In genomic region chr4:36224969-36225903, GRCh38 we compare ENCODE assay signal across 13 cellular contexts. TPM values are rescaled to one million over a fixed set of nuclear protein-coding genes. Genes with fewer than 3 reads are reported as not detected.
A peak's percentile ranks its signal among the peaks of the same experiment; 100 is the strongest.
DNase-seq lines count a peak whose midpoint lies in the region; ATAC-seq, FAIRE-seq and TF ChIP-seq lines count a peak whose summit lies in the region.
"Had no signal": no experiment of that assay in that cellular context is flagged by ENCODE, and none has a peak within 500 bp of the region (broad histone marks: within the 10 kb centered on the region; RNA-seq: fewer than 3 reads in every experiment).

No MANE protein-coding gene starts in this region.

- TF ChIP-seq CTCF in CD8-positive, alpha-beta T cell (IDR thresholded peaks at IDR 0.05): no peak
- TF ChIP-seq CTCF in GM12878 (IDR thresholded peaks at IDR 0.05 in 2 of 3, conservative IDR thresholded peaks at IDR 0.05 in 1 of 3; ENCODE audit: control insufficient read depth in 2 of 3, extremely low read depth in 1 of 3, insufficient read depth in 1 of 3, low read depth in 3 of 3, low read length in 3 of 3) (no peak), GM10266 (IDR thresholded peaks at IDR 0.05; ENCODE audit: control insufficient read depth, insufficient read depth, low read depth, missing control alignments) (no peak), CD14-positive monocyte (IDR thresholded peaks at IDR 0.05) (no peak)

- TF ChIP-seq POLR2A in GM12878 (IDR thresholded peaks at IDR 0.05; ENCODE audit: low read depth, low read length): no peak

- no peak for ATAC-seq in CD8-positive, alpha-beta T cell
- ATAC-seq in HG02759 (IDR thresholded peaks at IDR 0.05; ENCODE audit: unreplicated experiment): peak; percentile 73
- peak; percentile 62 for ATAC-seq in GM12878
- ATAC-seq in naive thymus-derived CD8-positive, alpha-beta T cell: no peak
- no peak for ATAC-seq in HG02884 (IDR thresholded peaks at IDR 0.05; ENCODE audit: unreplicated experiment)

- no peaks in the 10 kb centered on the region for H3K36me3 ChIP-seq in CD8-positive, alpha-beta T cell (ENCODE audit: insufficient read depth, low read length)
- no peaks in the 10 kb centered on the region; a peak in 1 of 4 replicates for H3K36me3 ChIP-seq in GM12878 (ENCODE audit: control insufficient read depth in 2 of 2, insufficient read depth in 2 of 2, low read length in 1 of 2)

- peak overlapping the region; percentile 59 for H2AFZ ChIP-seq in GM12878 (ENCODE audit: control insufficient read depth, low read depth, low read length)

- intact Hi-C loops in CD8-positive, alpha-beta T cell (cut with DNase I, micrococcal nuclease): loop anchor here in 1 of 2 experiments (1.0 to 5.0 kb wide), 3 partner anchors 13 to 102 kb away; no protein-coding TSS in a partner anchor
- intact Hi-C loops in GM12878 (cut with micrococcal nuclease; ENCODE audit: unreplicated experiment) (no loop called here), CD14-positive monocyte (cut with micrococcal nuclease) (no loop called here)

- no peaks in the 10 kb centered on the region for H3K9me3 ChIP-seq in CD8-positive, alpha-beta T cell (ENCODE audit: low read length)
- H3K9me3 ChIP-seq in GM12878 (replicated peaks; ENCODE audit: control insufficient read depth, insufficient read depth, low read length): no peaks in the 10 kb centered on the region; the same call in 1 of the 3 replicates

- 67% methylated on average over 2 of the region's 2 CpGs for WGBS in GM12878 (ENCODE audit: insufficient coverage, insufficient replicate concordance, low lambda C conversion rate, missing lambda C conversion rate)

- no peak for FAIRE-seq in GM12878 (lab: Jason Lieb, UNC)
- FAIRE-seq: D721Med had no signal

- no peaks in the 10 kb centered on the region for H3K27me3 Mint-ChIP-seq in CD8-positive, alpha-beta T cell (ENCODE audit: low read depth)
- H3K27me3 Mint-ChIP-seq in naive thymus-derived CD8-positive, alpha-beta T cell: no peaks in the 10 kb centered on the region
- H3K27me3 Mint-ChIP-seq in CD14-positive monocyte (ENCODE audit: low read depth in 3 of 3): no peaks in the 10 kb centered on the region

- DNase-seq in CD8-positive, alpha-beta T cell: no peak
- DNase-seq in GM12878 (ENCODE audit: low read depth, low spot score): no peak
- DNase-seq in naive thymus-derived CD8-positive, alpha-beta T cell: no peak
- no peak for DNase-seq in GM10266 (ENCODE audit: extremely low spot score)
- DNase-seq in CD14-positive monocyte (ENCODE audit: low spot score): no peak
- no peak for DNase-seq in mesenteric fat pad (ENCODE audit: low spot score)
- DNase-seq: activated CD4-positive, alpha-beta T cell treated with anti-CD3 and anti-CD28 coated beads for 1 hour; effector CD4-positive, alpha-beta T cell; stimulated activated CD8-positive, alpha-beta memory T cell treated with anti-CD3 and anti-CD28 coated beads, Interleukin-4, amount 100 ng/mL, for 48 hours had no signal

- CTCF ChIA-PET in CD8-positive, alpha-beta T cell (lab: Charles Lee): interaction anchor here (1.5 kb wide), 1 partner anchor 11 kb away, joined by 5 read pairs; no protein-coding TSS in a partner anchor
- CTCF ChIA-PET in GM12878 (lab: Yijun Ruan, JAX): interaction anchor here (1.1 to 1.6 kb wide), 2 partner anchors 11 kb away, joined by 4 to 5 read pairs; no protein-coding TSS in a partner anchor

- peaks cover 86% of the 10 kb centered on the region for H3K4me1 Mint-ChIP-seq in CD8-positive, alpha-beta T cell (ENCODE audit: low read depth)
- peaks cover 21 to 87% (median 63%) of the 10 kb centered on the region in 4 donors for H3K4me1 Mint-ChIP-seq in naive thymus-derived CD8-positive, alpha-beta T cell
- peaks cover 24% of the 10 kb centered on the region for H3K4me1 Mint-ChIP-seq in CD14-positive monocyte

- no peaks in the 10 kb centered on the region for H4K20me1 ChIP-seq in GM12878 (ENCODE audit: control insufficient read depth, insufficient read depth)

- no peaks in the 10 kb centered on the region for H3K27me3 ChIP-seq in CD8-positive, alpha-beta T cell (ENCODE audit: insufficient read depth, low read length)
- H3K27me3 ChIP-seq in GM12878 (replicated peaks in 1 of 2; ENCODE audit: control insufficient read depth in 2 of 2, insufficient read depth in 2 of 2, low read length in 1 of 2): no peaks in the 10 kb centered on the region

- peak overlapping the region; percentile 33 for H3K27ac Mint-ChIP-seq in CD8-positive, alpha-beta T cell
- peak overlapping the region in 6 of 10 donors; percentile 46 to 80 (median 58) for H3K27ac Mint-ChIP-seq in naive thymus-derived CD8-positive, alpha-beta T cell
- peak overlapping the region in 2 of 7 donors; percentile 45 to 71 for H3K27ac Mint-ChIP-seq in CD14-positive monocyte

- H3K9me3 Mint-ChIP-seq in CD8-positive, alpha-beta T cell: no peaks in the 10 kb centered on the region
- no peaks in the 10 kb centered on the region for H3K9me3 Mint-ChIP-seq in naive thymus-derived CD8-positive, alpha-beta T cell
- H3K9me3 Mint-ChIP-seq in CD14-positive monocyte: no peaks in the 10 kb centered on the region

- RAD21 ChIA-PET in GM12878 (lab: Charles Lee; ENCODE audit: unreplicated experiment): interaction anchor here (0.7 to 2.5 kb wide), 5 partner anchors 11 to 34 kb away, joined by 3 to 16 read pairs (median 3); partner anchors contain the start of gene ARAP2

- POLR2A ChIA-PET in CD8-positive, alpha-beta T cell (lab: Charles Lee): interaction anchor here (0.6 kb wide), 1 partner anchor 134 kb away, joined by 4 read pairs; no protein-coding TSS in a partner anchor
- POLR2A ChIA-PET in GM12878 (lab: Charles Lee): interaction anchor here (1.1 to 2.0 kb wide), 2 partner anchors 15 to 17 kb away, joined by 4 to 10 read pairs; no protein-coding TSS in a partner anchor
- POLR2A ChIA-PET in naive thymus-derived CD8-positive, alpha-beta T cell (lab: Charles Lee): interaction anchor here (1.1 to 1.4 kb wide), 2 partner anchors 13 to 19 kb away, joined by 3 to 5 read pairs; partner anchors contain the start of gene ARAP2

- H3K36me3 Mint-ChIP-seq in CD8-positive, alpha-beta T cell: peaks cover 19% of the 10 kb centered on the region
- H3K36me3 Mint-ChIP-seq in naive thymus-derived CD8-positive, alpha-beta T cell: peaks cover 0 to 17% (median 9%) of the 10 kb centered on the region in 3 donors
- peaks cover 9 to 22% of the 10 kb centered on the region in 2 donors for H3K36me3 Mint-ChIP-seq in CD14-positive monocyte

- TF ChIP-seq RAD21 in GM12878 (IDR thresholded peaks at IDR 0.05; ENCODE audit: insufficient read depth, low read depth, low read length): no peak

- in situ Hi-C loops in GM12878 (cut with MboI): no loop called here

- no peak overlapping the region for H3K4me3 ChIP-seq in CD8-positive, alpha-beta T cell (ENCODE audit: low read depth, low read length)
- H3K4me3 ChIP-seq in GM12878: peak overlapping the region; percentile 37; the same call in 1 of the 2 replicates
- H3K4me3 ChIP-seq: skin epidermis had no signal

- 0 out of 2 replicates have a peak overlapping the region, but pooled peaks have one; percentile 22 for H3K4me2 ChIP-seq in GM12878 (ENCODE audit: control insufficient read depth, insufficient read depth)

- peaks cover 51% of the 10 kb centered on the region for H3K4me1 ChIP-seq in CD8-positive, alpha-beta T cell (ENCODE audit: insufficient read depth, low read length)
- no peaks in the 10 kb centered on the region for H3K4me1 ChIP-seq in GM12878 (ENCODE audit: control insufficient read depth, insufficient read depth, low read length)

- peak overlapping the region; percentile 16 for H3K4me3 Mint-ChIP-seq in CD8-positive, alpha-beta T cell
- H3K4me3 Mint-ChIP-seq in naive thymus-derived CD8-positive, alpha-beta T cell: peak overlapping the region in 8 of 10 donors; percentile 32 to 63 (median 47)
- no peak overlapping the region for H3K4me3 Mint-ChIP-seq in CD14-positive monocyte

- H3K27ac ChIP-seq in CD8-positive, alpha-beta T cell (ENCODE audit: low read depth, low read length): no peak overlapping the region
- no peak overlapping the region for H3K27ac ChIP-seq in GM12878 (ENCODE audit: control insufficient read depth, insufficient read depth)
- H3K27ac ChIP-seq: skin epidermis had no signal

- BruUV-seq in GM12878 (replicated peaks; lab: Mats Ljungman, UMichigan): no TSS peak

- SMC1A ChIA-PET in GM12878 (lab: Charles Lee; ENCODE audit: uncharacterized antibody, unreplicated experiment): interaction anchor here (0.7 to 2.5 kb wide), 12 partner anchors 11 to 178 kb away, joined by 3 to 16 read pairs (median 4); no protein-coding TSS in a partner anchor

- no peak overlapping the region for H3K9ac ChIP-seq in GM12878 (ENCODE audit: control insufficient read depth, insufficient read depth, low read length)

- H3K79me2 ChIP-seq in GM12878 (ENCODE audit: control insufficient read depth, insufficient read depth, low read length): peaks cover 43% of the 10 kb centered on the region

- TF ChIP-seq EP300 in GM12878 (IDR thresholded peaks at IDR 0.05; ENCODE audit: borderline replicate concordance in 1 of 2, control insufficient read depth in 1 of 2, low read depth in 2 of 2, low read length in 2 of 2): no peak

RNA-seq across cellular contexts. Expression of gene ARAP2, which starts 19.1 kb away (rescaled TPM):
- total RNA-seq in CD8-positive, alpha-beta T cell: 10 to 100 TPM; 91.0 to 95.8 TPM
- 244 and 250 TPM in 2 replicates for total RNA-seq in GM12878 (2013; cell fraction: nucleolus; rRNA removed)
- 32.9 and 40.7 TPM in 2 replicates for total RNA-seq in GM12878 (2014; rRNA removed)
- 36.1 and 36.7 TPM in 2 replicates for total RNA-seq in GM12878 (2014; rRNA removed; fragmentation: Illumina TruSeq; extraction: Trizol)
- 28.3 and 32.0 TPM in 2 replicates for total RNA-seq in GM12878 (2021)
- 5.7 TPM for polyA plus RNA-seq in GM12878 (2011; ENCODE audit: low read depth)
- 12.1 and 19.1 TPM in 2 replicates for polyA plus RNA-seq in GM12878 (2011; rRNA removed)
- polyA plus RNA-seq in GM12878 (2011; cell fraction: cytosol; rRNA removed): 3.0 and 4.1 TPM in 2 replicates
- 14.8 and 17.4 TPM in 2 replicates for polyA plus RNA-seq in GM12878 (2011; cell fraction: nucleus; rRNA removed)
- polyA plus RNA-seq in GM12878 (2012): 9.5 and 11.7 TPM in 2 replicates
- polyA plus RNA-seq in GM12878 (2014; fragmentation: Illumina TruSeq; extraction: Trizol): 18.2 and 24.6 TPM in 2 replicates
- 1 to 10 TPM; 5.4 to 5.7 TPM for polyA plus RNA-seq in GM12878 (2014; fragmentation: Nextera tagmentation; extraction: Ambion mirVana)
- 9.4 and 11.5 TPM in 2 replicates for polyA plus RNA-seq in GM12878 (2014; rRNA removed)
- 10 to 100 TPM in 1 of 2 experiments, 1 to 10 TPM in 1; 8.0 to 12.3 TPM for polyA plus RNA-seq in GM12878 (2016; fragmentation: Nextera tagmentation; extraction: Ambion mirVana)
- polyA minus RNA-seq in GM12878 (2011; rRNA and poly(A)+ RNA removed): 28.9 and 52.4 TPM in 2 replicates
- 5.1 and 12.1 TPM in 2 replicates for polyA minus RNA-seq in GM12878 (2011; cell fraction: cytosol; rRNA and poly(A)+ RNA removed)
- polyA minus RNA-seq in GM12878 (2011; cell fraction: nucleus; rRNA and poly(A)+ RNA removed): 57.2 and 74.5 TPM in 2 replicates
- total RNA-seq in naive thymus-derived CD8-positive, alpha-beta T cell: 10 to 100 TPM; 40.7 to 46.3 TPM
- polyA plus RNA-seq in naive thymus-derived CD8-positive, alpha-beta T cell: 10 to 100 TPM; 11.2 to 19.0 (median 11.4) TPM
- 1 to 10 TPM; 4.6 to 5.6 TPM for polyA plus RNA-seq in CD14-positive monocyte
- 13.5 TPM for total RNA-seq in mesenteric fat pad

RNA-seq across cellular contexts. Expression of gene DTHD1, which starts 56.2 kb away (rescaled TPM):
- 1 to 10 TPM; 1.9 to 2.1 TPM for total RNA-seq in CD8-positive, alpha-beta T cell
- total RNA-seq in GM12878 (2013; cell fraction: nucleolus; rRNA removed): 0.24 and 0.31 TPM in 2 replicates
- total RNA-seq in GM12878 (2014; rRNA removed): 1.3 TPM in 2 replicates
- 1.7 and 1.8 TPM in 2 replicates for total RNA-seq in GM12878 (2014; rRNA removed; fragmentation: Illumina TruSeq; extraction: Trizol)
- 2.0 and 2.1 TPM in 2 replicates for total RNA-seq in GM12878 (2021)
- polyA plus RNA-seq in GM12878 (2011; ENCODE audit: low read depth): 0.28 TPM
- 0.05 and 0.19 TPM in 2 replicates for polyA plus RNA-seq in GM12878 (2011; rRNA removed)
- 0.03 TPM in 2 replicates for polyA plus RNA-seq in GM12878 (2011; cell fraction: cytosol; rRNA removed)
- 0.06 and 0.10 TPM in 2 replicates for polyA plus RNA-seq in GM12878 (2011; cell fraction: nucleus; rRNA removed)
- polyA plus RNA-seq in GM12878 (2012): 0.38 and 0.98 TPM in 2 replicates
- polyA plus RNA-seq in GM12878 (2014; fragmentation: Illumina TruSeq; extraction: Trizol): 2.8 and 4.6 TPM in 2 replicates
- polyA plus RNA-seq in GM12878 (2014; fragmentation: Nextera tagmentation; extraction: Ambion mirVana): 1 to 10 TPM; 1.2 to 1.5 TPM
- polyA plus RNA-seq in GM12878 (2014; rRNA removed): 1.1 and 2.2 TPM in 2 replicates
- polyA plus RNA-seq in GM12878 (2016; fragmentation: Nextera tagmentation; extraction: Ambion mirVana): 1 to 10 TPM; 1.1 to 1.3 TPM
- polyA minus RNA-seq in GM12878 (2011; rRNA and poly(A)+ RNA removed): not detected in 2 replicates
- not detected in 2 replicates for polyA minus RNA-seq in GM12878 (2011; cell fraction: cytosol; rRNA and poly(A)+ RNA removed)
- 0.19 TPM in 1 of 2 replicates, not detected in the other for polyA minus RNA-seq in GM12878 (2011; cell fraction: nucleus; rRNA and poly(A)+ RNA removed)
- total RNA-seq in naive thymus-derived CD8-positive, alpha-beta T cell: under 1 TPM; 0.34 to 0.44 TPM
- 1 to 10 TPM in 1 of 3 donors, under 1 TPM in 1, not detected in 1; 0.08 to 8.1 TPM for polyA plus RNA-seq in naive thymus-derived CD8-positive, alpha-beta T cell
- polyA plus RNA-seq in CD14-positive monocyte: not detected
- 0.39 TPM for total RNA-seq in mesenteric fat pad

Comparison
In these comparisons a context has a peak if more than half of its experiments do, and no peak if none do; other contexts are left out.
1. ATAC-seq: peak in HG02759 (single experiment) and GM12878 (single experiment); none in CD8-positive, alpha-beta T cell (single experiment), naive thymus-derived CD8-positive, alpha-beta T cell (0 of 2) and HG02884 (single experiment).
2. H3K4me3 Mint-ChIP-seq: peak in CD8-positive, alpha-beta T cell (single experiment) and naive thymus-derived CD8-positive, alpha-beta T cell (8 of 10); none in CD14-positive monocyte (0 of 2).